In genomic region chrX:153522259-153522658, GRCh38 we compare ENCODE assay signal across 29 cellular contexts. TPM values are rescaled to one million over a fixed set of nuclear protein-coding genes. Genes with fewer than 3 reads are reported as not detected.
"Had no signal": no experiment of that assay in that cellular context is flagged by ENCODE, and none has a peak within 500 bp of the region (broad histone marks: within the 10 kb centered on the region; RNA-seq: fewer than 3 reads in every experiment).

No MANE protein-coding gene starts in this region.

- FAIRE-seq: endometrium, frontal cortex had no signal

- H3K4me2 ChIP-seq: neural progenitor cell had no signal

- H2AFZ ChIP-seq: neural progenitor cell had no signal

- H3K4me1 ChIP-seq: heart right ventricle, neural progenitor cell, prostate gland, right lobe of liver, uterus had no signal

- H3K9ac ChIP-seq: neural progenitor cell had no signal

- ATAC-seq: heart right ventricle; left colon; left ventricle myocardium superior; natural killer cell treated with Interleukin-12 subunit alpha and Interleukin-12 subunit beta and Interleukin-15 and Interleukin-18, amount 100 ng/mL, for 72 hours; right lobe of liver; stimulated activated memory B cell treated with anti-CD40 and anti-IgM and Interleukin-4, amounts not matched to agents 10 μg/mL and 1 μg/mL and 100 μg/mL, for 72 hours had no signal

- H3K27ac ChIP-seq: heart right ventricle, neural progenitor cell, ovary, prostate gland, right lobe of liver, tibial artery, upper lobe of left lung, uterus had no signal

- H3K36me3 ChIP-seq: heart right ventricle, neural progenitor cell, ovary, prostate gland, right lobe of liver, tibial artery, upper lobe of left lung, uterus had no signal

- H3K9me3 ChIP-seq: heart right ventricle, ovary, prostate gland, right lobe of liver, tibial artery, upper lobe of left lung, uterus had no signal

- H3K27me3 ChIP-seq: ovary had no signal

- DNase-seq: cortex of kidney; dorsolateral prefrontal cortex; effector memory CD4-positive, alpha-beta T cell; heart right ventricle; hypothalamus; left colon; left ventricle myocardium superior; mesenchymal stem cell; midbrain; nucleus accumbens; ovary; right lobe of liver; stimulated activated CD4-positive, alpha-beta T cell treated with anti-CD3 and anti-CD28 coated beads, Interleukin-15, amount 100 ng/mL, for 24 hours; stimulated activated CD4-positive, alpha-beta T cell treated with anti-CD3 and anti-CD28 coated beads, Interleukin-1b, Interleukin-23, amount 100 ng/mL, for 48 hours; stimulated activated CD4-positive, alpha-beta T cell treated with anti-CD3 and anti-CD28 coated beads, Interleukin-4, amount 100 ng/mL, for 24 hours; tibial artery; uterus had no signal

- H3K4me3 ChIP-seq: heart right ventricle, lung, neural progenitor cell, ovary, prostate gland, right lobe of liver, tibial artery, upper lobe of left lung, uterus had no signal

RNA-seq across cellular contexts. Expression of gene ATP2B3, which starts 4.8 kb away (rescaled TPM):
- total RNA-seq: esophagus mucosa; fibroblast of lung; glomerular endothelial cell; heart right ventricle; kidney epithelial cell; left ventricle myocardium superior; natural killer cell treated with Interleukin-12 subunit alpha and Interleukin-12 subunit beta and Interleukin-15 and Interleukin-18, amount 100 ng/mL, for 72 hours had no signal
- polyA plus RNA-seq: fibroblast of lung, heart right ventricle, lung had no signal

RNA-seq across cellular contexts. Expression of gene BGN, which starts 27.5 kb away (rescaled TPM):
- total RNA-seq: natural killer cell treated with Interleukin-12 subunit alpha and Interleukin-12 subunit beta and Interleukin-15 and Interleukin-18, amount 100 ng/mL, for 72 hours had no signal
